8 cellular contexts compared by ENCODE assay signal in the genomic region with DNA sequence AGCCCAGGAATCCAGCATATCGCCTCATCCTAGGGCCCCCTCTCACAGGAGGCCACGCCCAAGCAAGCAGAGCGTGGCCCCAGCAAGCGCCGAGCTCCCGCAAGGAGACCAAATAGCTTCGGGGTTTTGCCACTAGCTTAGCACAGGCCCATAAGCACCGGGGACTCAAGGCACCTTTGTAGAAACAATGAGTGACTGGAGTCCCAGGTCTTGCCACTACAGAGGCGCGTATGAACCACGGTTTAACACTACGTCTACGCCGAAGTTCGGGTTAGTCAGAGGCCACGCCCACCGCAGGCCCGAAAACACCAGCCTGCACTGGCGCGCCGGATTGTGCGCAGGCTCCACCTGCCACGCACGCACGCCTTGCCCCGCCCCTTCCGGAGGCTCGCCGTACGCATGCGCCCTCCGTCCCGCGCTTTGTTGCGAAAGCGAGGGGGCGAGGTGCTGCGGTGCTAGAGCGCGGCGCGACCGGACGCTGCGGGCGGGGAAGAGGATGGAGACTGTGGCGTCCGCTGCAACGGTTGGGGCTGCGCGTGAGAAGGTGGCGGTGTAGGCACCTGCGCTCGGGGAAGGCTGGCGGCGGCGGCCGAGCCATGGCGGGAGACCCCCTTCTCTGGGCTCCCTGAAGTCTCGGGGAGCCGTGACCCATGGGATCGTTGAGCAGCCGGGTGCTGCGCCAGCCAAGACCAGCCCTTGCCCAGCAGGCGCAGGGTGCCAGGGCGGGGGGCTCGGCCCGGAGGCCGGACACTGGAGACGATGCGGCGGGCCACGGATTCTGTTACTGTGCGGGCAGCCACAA. TPM values are rescaled to one million over a fixed set of nuclear protein-coding genes. Genes with fewer than 3 reads are reported as not detected.
DNase-seq lines count a peak whose midpoint lies in the region; ATAC-seq and TF ChIP-seq lines count a peak whose summit lies in the region.

GMCL1 (plus strand) TSS at position 418 of the 802 bp plus-strand sequence; CDS start at position 651, 233 bp downstream.

- H3K4me1 Mint-ChIP-seq in WTC11, result peaks cover 21% of the 10 kb centered on the region
- H3K4me1 Mint-ChIP-seq in immature natural killer cell, result peaks cover 46 to 54% of the 10 kb centered on the region in 2 donors

- H3K36me3 Mint-ChIP-seq in WTC11 (peaks cover 6% of the 10 kb centered on the region; the same call in 1 of the 2 replicates), immature natural killer cell (no peaks in the 10 kb centered on the region)

- peak; percentile 73 for DNase-seq in AG09309 (ENCODE audit: low read depth)
- DNase-seq in NCI-H226, result peak; percentile 88
- DNase-seq in WTC11 (ENCODE audit: low spot score), result peak; percentile 98
- peak; percentile 97 for DNase-seq in cardiac fibroblast (ENCODE audit: low read depth in 2 of 2)
- peak; percentile 100 for DNase-seq in immature natural killer cell
- peak; percentile 89 for DNase-seq in smooth muscle cell of the brain vasculature (ENCODE audit: low read depth, low spot score)

- POLR2A ChIA-PET in WTC11 (lab: Charles Lee), result interaction anchor here (0.9 to 1.1 kb wide), 2 partner anchors 85 to 105 kb away, joined by 3 to 4 read pairs; no protein-coding TSS in a partner anchor

- H3K4me3 Mint-ChIP-seq in WTC11 (peak within 1 kb of the TSS; percentile 87), immature natural killer cell (peak within 1 kb of the TSS; percentile 89 to 95 (median 93))

- H3K27ac Mint-ChIP-seq in WTC11 (peak within 1 kb of the TSS; percentile 96), immature natural killer cell (peak within 1 kb of the TSS; percentile 82 to 97 (median 96))

- H3K4me3 ChIP-seq in AG09309 (ENCODE audit: control insufficient read depth, low read depth, low read length) (peak within 1 kb of the TSS; percentile 84), cardiac fibroblast (replicated peaks in 1 of 2; ENCODE audit: low read depth in 2 of 2, low read length in 2 of 2) (peak within 1 kb of the TSS; percentile 88 to 95)

- H3K9me3 Mint-ChIP-seq in WTC11 (no peaks in the 10 kb centered on the region), immature natural killer cell (no peaks in the 10 kb centered on the region)

- TF ChIP-seq CTCF in AG09309 (IDR thresholded peaks at IDR 0.05; ENCODE audit: control insufficient read depth, insufficient read depth, low read depth, low read length, missing control alignments) (no peak), WTC11 (IDR thresholded peaks at IDR 0.05) (no peak), cardiac fibroblast (IDR thresholded peaks at IDR 0.05; ENCODE audit: low read depth, low read length) (no peak)

- ATAC-seq in GM19023 (IDR thresholded peaks at IDR 0.05; ENCODE audit: unreplicated experiment) (peak; percentile 91), HG03196 (IDR thresholded peaks at IDR 0.05; ENCODE audit: unreplicated experiment) (peak; percentile 86), WTC11 (peak; percentile 94)

- no peaks in the 10 kb centered on the region for H3K27me3 Mint-ChIP-seq in WTC11 (ENCODE audit: low read depth)
- H3K27me3 Mint-ChIP-seq in immature natural killer cell (ENCODE audit: low read depth in 3 of 3), result peaks cover 8 to 16% (median 8%) of the 10 kb centered on the region in 3 donors

- CTCF ChIA-PET in WTC11 (lab: Charles Lee), result interaction anchor here (0.7 to 1.9 kb wide), 3 partner anchors 13 to 105 kb away, joined by 3 to 22 read pairs (median 10); no protein-coding TSS in a partner anchor

TF ChIP-seq in WTC11, 78 proteins besides CTCF, POLR2A, EP300 and RAD21 (continues in another document):
- TF ChIP-seq IRF2 (CRISPR knock-in tag; IDR thresholded peaks at IDR 0.05; ENCODE audit: borderline replicate concordance, low read depth), result 0 out of 2 replicates have a peak, but pooled peaks have one; percentile 21
- no peak for TF ChIP-seq ZNF138 (CRISPR knock-in tag; conservative IDR thresholded peaks at IDR 0.05)
- TF ChIP-seq, protein P1, sequence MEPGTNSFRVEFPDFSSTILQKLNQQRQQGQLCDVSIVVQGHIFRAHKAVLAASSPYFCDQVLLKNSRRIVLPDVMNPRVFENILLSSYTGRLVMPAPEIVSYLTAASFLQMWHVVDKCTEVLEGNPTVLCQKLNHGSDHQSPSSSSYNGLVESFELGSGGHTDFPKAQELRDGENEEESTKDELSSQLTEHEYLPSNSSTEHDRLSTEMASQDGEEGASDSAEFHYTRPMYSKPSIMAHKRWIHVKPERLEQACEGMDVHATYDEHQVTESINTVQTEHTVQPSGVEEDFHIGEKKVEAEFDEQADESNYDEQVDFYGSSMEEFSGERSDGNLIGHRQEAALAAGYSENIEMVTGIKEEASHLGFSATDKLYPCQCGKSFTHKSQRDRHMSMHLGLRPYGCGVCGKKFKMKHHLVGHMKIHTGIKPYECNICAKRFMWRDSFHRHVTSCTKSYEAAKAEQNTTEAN (CRISPR knock-in tag; IDR thresholded peaks at IDR 0.05), result peak; percentile 73
- TF ChIP-seq TCF7 (CRISPR knock-in tag; IDR thresholded peaks at IDR 0.05; ENCODE audit: low read depth), result peak; percentile 77; the same call in 1 of the 2 replicates
- peak; percentile 72; the same call in 1 of the 2 replicates for TF ChIP-seq ZBTB21 (CRISPR knock-in tag; IDR thresholded peaks at IDR 0.05; ENCODE audit: borderline replicate concordance)
- TF ChIP-seq FOXK1 (CRISPR knock-in tag; IDR thresholded peaks at IDR 0.05), result peak; percentile 99
- TF ChIP-seq ESRRA (CRISPR knock-in tag; IDR thresholded peaks at IDR 0.05; ENCODE audit: borderline replicate concordance), result peak; percentile 24; the same call in 1 of the 2 replicates
- TF ChIP-seq, protein P2, sequence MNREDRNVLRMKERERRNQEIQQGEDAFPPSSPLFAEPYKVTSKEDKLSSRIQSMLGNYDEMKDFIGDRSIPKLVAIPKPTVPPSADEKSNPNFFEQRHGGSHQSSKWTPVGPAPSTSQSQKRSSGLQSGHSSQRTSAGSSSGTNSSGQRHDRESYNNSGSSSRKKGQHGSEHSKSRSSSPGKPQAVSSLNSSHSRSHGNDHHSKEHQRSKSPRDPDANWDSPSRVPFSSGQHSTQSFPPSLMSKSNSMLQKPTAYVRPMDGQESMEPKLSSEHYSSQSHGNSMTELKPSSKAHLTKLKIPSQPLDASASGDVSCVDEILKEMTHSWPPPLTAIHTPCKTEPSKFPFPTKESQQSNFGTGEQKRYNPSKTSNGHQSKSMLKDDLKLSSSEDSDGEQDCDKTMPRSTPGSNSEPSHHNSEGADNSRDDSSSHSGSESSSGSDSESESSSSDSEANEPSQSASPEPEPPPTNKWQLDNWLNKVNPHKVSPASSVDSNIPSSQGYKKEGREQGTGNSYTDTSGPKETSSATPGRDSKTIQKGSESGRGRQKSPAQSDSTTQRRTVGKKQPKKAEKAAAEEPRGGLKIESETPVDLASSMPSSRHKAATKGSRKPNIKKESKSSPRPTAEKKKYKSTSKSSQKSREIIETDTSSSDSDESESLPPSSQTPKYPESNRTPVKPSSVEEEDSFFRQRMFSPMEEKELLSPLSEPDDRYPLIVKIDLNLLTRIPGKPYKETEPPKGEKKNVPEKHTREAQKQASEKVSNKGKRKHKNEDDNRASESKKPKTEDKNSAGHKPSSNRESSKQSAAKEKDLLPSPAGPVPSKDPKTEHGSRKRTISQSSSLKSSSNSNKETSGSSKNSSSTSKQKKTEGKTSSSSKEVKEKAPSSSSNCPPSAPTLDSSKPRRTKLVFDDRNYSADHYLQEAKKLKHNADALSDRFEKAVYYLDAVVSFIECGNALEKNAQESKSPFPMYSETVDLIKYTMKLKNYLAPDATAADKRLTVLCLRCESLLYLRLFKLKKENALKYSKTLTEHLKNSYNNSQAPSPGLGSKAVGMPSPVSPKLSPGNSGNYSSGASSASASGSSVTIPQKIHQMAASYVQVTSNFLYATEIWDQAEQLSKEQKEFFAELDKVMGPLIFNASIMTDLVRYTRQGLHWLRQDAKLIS (CRISPR knock-in tag; IDR thresholded peaks at IDR 0.05; ENCODE audit: borderline replicate concordance), result no peak
- TF ChIP-seq SOX15 (CRISPR knock-in tag; IDR thresholded peaks at IDR 0.05), result no peak
- no peak for TF ChIP-seq ELF4 (CRISPR knock-in tag; IDR thresholded peaks at IDR 0.05; ENCODE audit: low read depth)
- TF ChIP-seq GTF2I (CRISPR knock-in tag; conservative IDR thresholded peaks at IDR 0.05), result no peak
- TF ChIP-seq ZNF219 (CRISPR knock-in tag; IDR thresholded peaks at IDR 0.05; ENCODE audit: borderline replicate concordance), result no peak
- TF ChIP-seq GABPB1 (CRISPR knock-in tag; IDR thresholded peaks at IDR 0.05), result peak; percentile 85
- TF ChIP-seq, protein P3, sequence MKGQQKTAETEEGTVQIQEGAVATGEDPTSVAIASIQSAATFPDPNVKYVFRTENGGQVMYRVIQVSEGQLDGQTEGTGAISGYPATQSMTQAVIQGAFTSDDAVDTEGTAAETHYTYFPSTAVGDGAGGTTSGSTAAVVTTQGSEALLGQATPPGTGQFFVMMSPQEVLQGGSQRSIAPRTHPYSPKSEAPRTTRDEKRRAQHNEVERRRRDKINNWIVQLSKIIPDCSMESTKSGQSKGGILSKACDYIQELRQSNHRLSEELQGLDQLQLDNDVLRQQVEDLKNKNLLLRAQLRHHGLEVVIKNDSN (CRISPR knock-in tag; IDR thresholded peaks at IDR 0.05), result peak; percentile 74
- TF ChIP-seq FOXP1 (CRISPR knock-in tag; IDR thresholded peaks at IDR 0.05; ENCODE audit: borderline replicate concordance), result no peak; the same call in none of the 2 replicates
- TF ChIP-seq SMAD3 (CRISPR knock-in tag; IDR thresholded peaks at IDR 0.05; ENCODE audit: borderline replicate concordance), result peak; percentile 93
- no peak for TF ChIP-seq ZNF416 (CRISPR knock-in tag; IDR thresholded peaks at IDR 0.05)
- no peak for TF ChIP-seq ZNF317 (CRISPR knock-in tag; IDR thresholded peaks at IDR 0.05; ENCODE audit: borderline replicate concordance, low read depth)
- TF ChIP-seq GRHL2 (CRISPR knock-in tag; IDR thresholded peaks at IDR 0.05; ENCODE audit: insufficient replicate concordance, severe bottlenecking), result no peak
- peak; percentile 98 for TF ChIP-seq ZNF232 (CRISPR knock-in tag; IDR thresholded peaks at IDR 0.05)
- TF ChIP-seq, protein P4, sequence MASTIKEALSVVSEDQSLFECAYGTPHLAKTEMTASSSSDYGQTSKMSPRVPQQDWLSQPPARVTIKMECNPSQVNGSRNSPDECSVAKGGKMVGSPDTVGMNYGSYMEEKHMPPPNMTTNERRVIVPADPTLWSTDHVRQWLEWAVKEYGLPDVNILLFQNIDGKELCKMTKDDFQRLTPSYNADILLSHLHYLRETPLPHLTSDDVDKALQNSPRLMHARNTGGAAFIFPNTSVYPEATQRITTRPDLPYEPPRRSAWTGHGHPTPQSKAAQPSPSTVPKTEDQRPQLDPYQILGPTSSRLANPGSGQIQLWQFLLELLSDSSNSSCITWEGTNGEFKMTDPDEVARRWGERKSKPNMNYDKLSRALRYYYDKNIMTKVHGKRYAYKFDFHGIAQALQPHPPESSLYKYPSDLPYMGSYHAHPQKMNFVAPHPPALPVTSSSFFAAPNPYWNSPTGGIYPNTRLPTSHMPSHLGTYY (CRISPR knock-in tag; IDR thresholded peaks at IDR 0.05), result no peak
- no peak; the same call in 1 of the 2 replicates for TF ChIP-seq RELA (CRISPR knock-in tag; IDR thresholded peaks at IDR 0.05; ENCODE audit: borderline replicate concordance)

RNA-seq across cellular contexts. Expression of gene GMCL1, which starts in this region (rescaled TPM):
- 17.2 to 21.6 TPM (median 20.5 TPM) in 3 replicates for total RNA-seq in WTC11 (2021)
- 10 to 100 TPM; 38.4 to 52.9 (median 38.9) TPM for polyA plus RNA-seq in immature natural killer cell

Comparison
In these comparisons a context has a peak if more than half of its experiments do, and no peak if none do; other contexts are left out.
1. Peak in every context shown above with its lines: DNase-seq, ATAC-seq and H3K4me3 ChIP-seq.